1 cellular context compared by ENCODE assay signal in genomic region chr11:72573380-72573949, GRCh38.
A peak's percentile ranks its signal among the peaks of the same experiment; 100 is the strongest.
TF ChIP-seq lines count a peak whose summit lies in the region.

No MANE protein-coding gene starts in this region.

TF ChIP-seq in HepG2, 621 proteins besides CTCF, POLR2A, EP300 and RAD21 (continued from another document):
- TF ChIP-seq ZNF281 (CRISPR knock-in tag; IDR thresholded peaks at IDR 0.05; ENCODE audit: borderline replicate concordance) (peak; percentile 63; the same call in 1 of the 2 replicates), TCF7L2 (IDR thresholded peaks at IDR 0.05; ENCODE audit: low read depth, low read length) (no peak), RXRB (CRISPR knock-in tag; IDR thresholded peaks at IDR 0.05; ENCODE audit: borderline replicate concordance) (peak; percentile 48; the same call in 1 of the 2 replicates), STAG1 (CRISPR knock-in tag; IDR thresholded peaks at IDR 0.05) (peak; percentile 53), MXD1 (CRISPR knock-in tag; IDR thresholded peaks at IDR 0.05) (no peak), ARHGAP35 (CRISPR knock-in tag; IDR thresholded peaks at IDR 0.05; ENCODE audit: borderline replicate concordance) (no peak), ATF7 (IDR thresholded peaks at IDR 0.05) (no peak), ATF7 (CRISPR knock-in tag; IDR thresholded peaks at IDR 0.05) (no peak), CREB3 (CRISPR knock-in tag; IDR thresholded peaks at IDR 0.05) (no peak), MAZ (IDR thresholded peaks at IDR 0.05; ENCODE audit: borderline replicate concordance, low read depth, low read length) (0 out of 2 replicates have a peak, but pooled peaks have one; percentile 15), MAZ (CRISPR knock-in tag; IDR thresholded peaks at IDR 0.05; ENCODE audit: low read depth) (no peak)
